In genomic region chr9:92325991-92326500, GRCh38 we compare ENCODE assay signal across 8 cellular contexts. TPM values are rescaled to one million over a fixed set of nuclear protein-coding genes. Genes with fewer than 3 reads are reported as not detected.
DNase-seq lines count a peak whose midpoint lies in the region; ATAC-seq and TF ChIP-seq lines count a peak whose summit lies in the region.

No MANE protein-coding gene starts in this region.

- peak overlapping the region; percentile 95 for H3K4me3 ChIP-seq in fibroblast of the aortic adventitia (ENCODE audit: low read depth, low read length)

- H3K36me3 Mint-ChIP-seq in T-helper 2 cell treated with Interferon-gamma antibody and Interleukin-4, amounts not matched to agents 5 μg/mL and 100 μg/mL, for 36 hours (ENCODE audit: low read depth) = peaks cover 17% of the 10 kb centered on the region
- H3K36me3 Mint-ChIP-seq in progenitor cell of endocrine pancreas (ENCODE audit: insufficient read depth) = no peaks in the 10 kb centered on the region

- H3K27ac Mint-ChIP-seq in T-helper 2 cell treated with Interferon-gamma antibody and Interleukin-4, amounts not matched to agents 5 μg/mL and 100 μg/mL, for 36 hours = peak overlapping the region; percentile 99
- H3K27ac Mint-ChIP-seq in progenitor cell of endocrine pancreas = peak overlapping the region; percentile 99

- H3K9me3 ChIP-seq in ES-I3 (ENCODE audit: control insufficient read depth, insufficient read depth, low read length) = no peaks in the 10 kb centered on the region

- peak overlapping the region; percentile 65 for H3K9ac ChIP-seq in ES-I3 (ENCODE audit: low read depth, low read length)

- peak; percentile 3 for ATAC-seq in HG02870 (IDR thresholded peaks at IDR 0.05; ENCODE audit: unreplicated experiment)
- no peak for ATAC-seq in GM21367 (IDR thresholded peaks at IDR 0.05; ENCODE audit: unreplicated experiment)

- H3K4me3 Mint-ChIP-seq in T-helper 2 cell treated with Interferon-gamma antibody and Interleukin-4, amounts not matched to agents 5 μg/mL and 100 μg/mL, for 36 hours = peak overlapping the region; percentile 99
- peak overlapping the region; percentile 97 for H3K4me3 Mint-ChIP-seq in progenitor cell of endocrine pancreas (ENCODE audit: low read depth)

- DNase-seq in T-helper 2 cell treated with Interferon-gamma antibody and Interleukin-4, amounts not matched to agents 5 μg/mL and 100 μg/mL, for 36 hours (ENCODE audit: low spot score) = no peak
- peak; percentile 11 for DNase-seq in fibroblast of the aortic adventitia (ENCODE audit: low read depth)
- DNase-seq in progenitor cell of endocrine pancreas (ENCODE audit: low spot score, unreplicated experiment) = no peak
- DNase-seq in COR-L47 (lab: John Stamatoyannopoulos, UW) = no peak
- DNase-seq in NCI-H1436 (lab: John Stamatoyannopoulos, UW) = no peak

- H3K4me1 ChIP-seq in ES-I3 (ENCODE audit: insufficient read depth, low read length) = peaks cover 19% of the 10 kb centered on the region

- H3K4me1 Mint-ChIP-seq in T-helper 2 cell treated with Interferon-gamma antibody and Interleukin-4, amounts not matched to agents 5 μg/mL and 100 μg/mL, for 36 hours (ENCODE audit: low read depth) = peaks cover 30% of the 10 kb centered on the region
- peaks cover 15% of the 10 kb centered on the region for H3K4me1 Mint-ChIP-seq in progenitor cell of endocrine pancreas (ENCODE audit: low read depth)

- no peaks in the 10 kb centered on the region for H3K27me3 Mint-ChIP-seq in T-helper 2 cell treated with Interferon-gamma antibody and Interleukin-4, amounts not matched to agents 5 μg/mL and 100 μg/mL, for 36 hours (ENCODE audit: low read depth)
- H3K27me3 Mint-ChIP-seq in progenitor cell of endocrine pancreas = no peaks in the 10 kb centered on the region

- TF ChIP-seq CTCF in fibroblast of the aortic adventitia (IDR thresholded peaks at IDR 0.05; ENCODE audit: insufficient read depth, low read length) = no peak
- TF ChIP-seq CTCF in progenitor cell of endocrine pancreas (IDR thresholded peaks at IDR 0.05; ENCODE audit: unreplicated experiment) = no peak

- H3K36me3 ChIP-seq in ES-I3 (ENCODE audit: insufficient read depth, low read length) = peaks cover 6% of the 10 kb centered on the region

- no peaks in the 10 kb centered on the region for H3K9me3 Mint-ChIP-seq in T-helper 2 cell treated with Interferon-gamma antibody and Interleukin-4, amounts not matched to agents 5 μg/mL and 100 μg/mL, for 36 hours
- no peaks in the 10 kb centered on the region for H3K9me3 Mint-ChIP-seq in progenitor cell of endocrine pancreas (ENCODE audit: low read depth)

RNA-seq across cellular contexts. Expression of gene CENPP, which starts 0.3 kb away (rescaled TPM):
- total RNA-seq in fibroblast of the aortic adventitia (ENCODE audit: low replicate concordance) (19.3 and 19.7 TPM in 2 replicates), progenitor cell of endocrine pancreas (5.0 and 6.9 TPM in 2 replicates)

RNA-seq across cellular contexts. Expression of gene NOL8, which starts 0.9 kb away (rescaled TPM):
- 36.5 and 70.7 TPM in 2 replicates for total RNA-seq in fibroblast of the aortic adventitia (ENCODE audit: low replicate concordance)
- 37.7 and 38.3 TPM in 2 replicates for total RNA-seq in progenitor cell of endocrine pancreas

RNA-seq across cellular contexts. Expression of gene IARS1, which starts 32.5 kb away (rescaled TPM):
- total RNA-seq in fibroblast of the aortic adventitia (ENCODE audit: low replicate concordance) = 428 and 482 TPM in 2 replicates
- 170 and 186 TPM in 2 replicates for total RNA-seq in progenitor cell of endocrine pancreas
